ENCODE assay signal across 9 cellular contexts in the genomic region with DNA sequence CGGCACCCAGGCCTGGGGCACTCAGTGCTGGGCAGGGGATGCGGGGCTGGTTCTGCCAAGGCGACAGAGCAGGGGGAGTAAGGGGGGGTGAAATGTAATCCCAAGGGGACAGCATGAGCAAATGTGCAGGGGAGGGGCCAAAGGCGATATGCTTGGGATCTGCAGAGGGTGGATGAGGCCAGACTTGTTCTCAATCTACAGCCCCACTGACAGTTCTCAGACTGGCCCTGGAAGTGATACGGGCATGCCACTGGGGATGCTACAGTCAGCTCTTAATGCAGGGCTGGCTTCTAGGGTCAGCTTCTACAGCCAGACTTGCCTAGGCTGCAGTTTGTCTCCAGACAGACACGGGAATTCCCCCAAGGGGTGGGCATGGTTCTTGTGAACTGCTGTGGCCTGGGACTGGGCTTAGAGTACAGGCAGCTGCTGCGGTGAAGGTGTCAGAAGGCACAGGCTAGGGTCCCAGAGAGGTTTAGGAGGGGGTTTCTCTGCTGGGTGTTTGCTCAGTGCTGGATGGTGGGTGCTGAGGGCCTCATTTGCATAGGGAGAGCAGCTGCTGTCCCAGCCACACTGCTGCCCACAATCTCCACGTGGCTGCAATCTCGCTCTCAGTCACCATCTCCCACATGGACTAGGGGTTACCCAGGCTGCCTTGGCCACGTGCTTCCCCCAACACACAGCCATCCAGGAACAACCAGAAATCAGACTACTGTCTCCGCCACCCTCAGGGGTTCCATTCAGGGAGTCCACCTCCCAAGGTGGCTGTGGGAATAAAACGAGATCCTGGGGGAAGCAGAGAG.
DNase-seq lines count a peak whose midpoint lies in the region; ATAC-seq lines count a peak whose summit lies in the region.
"Had no signal": no experiment of that assay in that cellular context is flagged by ENCODE, and none has a peak within 500 bp of the region (broad histone marks: within the 10 kb centered on the region; RNA-seq: fewer than 3 reads in every experiment).

No MANE protein-coding gene starts in this region.

- peak overlapping the region; percentile 72 for H3K9ac ChIP-seq in Karpas-422 (ENCODE audit: low read length)

- peaks cover 56% of the 10 kb centered on the region for H3K4me1 ChIP-seq in Karpas-422 (ENCODE audit: low read length)

- no peaks in the 10 kb centered on the region for H3K9me2 ChIP-seq in Karpas-422 (replicated peaks; ENCODE audit: insufficient read depth, low read length)

- no peak overlapping the region for H2AFZ ChIP-seq in Karpas-422 (ENCODE audit: low read length)

- H3K36me3 ChIP-seq in Karpas-422 (ENCODE audit: insufficient read depth, low read length) = no peaks in the 10 kb centered on the region

- no peaks in the 10 kb centered on the region for H3K27me3 ChIP-seq in Karpas-422 (ENCODE audit: low read length)

- peak overlapping the region; percentile 51; the same call in 1 of the 2 replicates for H3K4me3 ChIP-seq in Karpas-422 (ENCODE audit: low read length)
- H3K4me3 ChIP-seq: SK-N-MC had no signal

- DNase-seq in Karpas-422 (peak; percentile 93), kidney tubule cell (ENCODE audit: low spot score) (no peak), dermis blood vessel endothelial cell (no peak), OCI-M2 (lab: John Stamatoyannopoulos, UW; ENCODE audit: unreplicated experiment) (no peak)
- DNase-seq in stimulated activated CD4-positive, alpha-beta T cell treated with anti-CD3 and anti-CD28 coated beads, Interleukin-12 subunit alpha, Interleukin-12 subunit beta, amount 100 ng/mL, for 48 hours (ENCODE audit: low read depth in 2 of 3, low spot score in 1 of 3) = peak in 2 of 3 donors; percentile 60 to 64

- peak overlapping the region; percentile 71 for H3K4me2 ChIP-seq in Karpas-422 (ENCODE audit: low read depth, low read length, poor library complexity, severe bottlenecking)

- H3K27me3 Mint-ChIP-seq in activated T-helper 17 cell treated with anti-CD3 and anti-CD28 coated beads, Interleukin-2, amount 50 U/mL, for 72 hours = no peaks in the 10 kb centered on the region

- peak overlapping the region; percentile 49 for H3K27ac Mint-ChIP-seq in activated T-helper 17 cell treated with anti-CD3 and anti-CD28 coated beads, Interleukin-2, amount 50 U/mL, for 72 hours

- ATAC-seq in GM18502 (IDR thresholded peaks at IDR 0.05; ENCODE audit: poor library complexity, unreplicated experiment) (peak; percentile 82), GM21447 (IDR thresholded peaks at IDR 0.05; ENCODE audit: unreplicated experiment) (peak; percentile 77)
- peak; percentile 91 for ATAC-seq in activated T-helper 17 cell treated with anti-CD3 and anti-CD28 coated beads, Interleukin-2, amount 50 U/mL, for 72 hours (replicated peaks)

- H3K36me3 Mint-ChIP-seq in activated T-helper 17 cell treated with anti-CD3 and anti-CD28 coated beads, Interleukin-2, amount 50 U/mL, for 72 hours (ENCODE audit: low read depth) = no peaks in the 10 kb centered on the region

- no peaks in the 10 kb centered on the region for H4K20me1 ChIP-seq in Karpas-422 (ENCODE audit: insufficient read depth, low read depth, low read length)

- peak overlapping the region; percentile 69 for H3K4me3 Mint-ChIP-seq in activated T-helper 17 cell treated with anti-CD3 and anti-CD28 coated beads, Interleukin-2, amount 50 U/mL, for 72 hours

- peak overlapping the region; percentile 97 for H3K27ac ChIP-seq in Karpas-422 (ENCODE audit: low read length)
- H3K27ac ChIP-seq: SK-N-MC had no signal

- peaks cover 4% of the 10 kb centered on the region for H3K9me3 Mint-ChIP-seq in activated T-helper 17 cell treated with anti-CD3 and anti-CD28 coated beads, Interleukin-2, amount 50 U/mL, for 72 hours

- peaks cover 40% of the 10 kb centered on the region for H3K4me1 Mint-ChIP-seq in activated T-helper 17 cell treated with anti-CD3 and anti-CD28 coated beads, Interleukin-2, amount 50 U/mL, for 72 hours

- H3K79me2 ChIP-seq in Karpas-422 (ENCODE audit: low read length) = no peaks in the 10 kb centered on the region

- no peaks in the 10 kb centered on the region for H3K9me3 ChIP-seq in Karpas-422 (ENCODE audit: low read length)

Comparison
In these comparisons a context has a peak if more than half of its experiments do, and no peak if none do; other contexts are left out.
1. DNase-seq: peak in Karpas-422 (single experiment) and stimulated activated CD4-positive, alpha-beta T cell treated with anti-CD3 and anti-CD28 coated beads, Interleukin-12 subunit alpha, Interleukin-12 subunit beta, amount 100 ng/mL, for 48 hours (2 of 3); none in kidney tubule cell (single experiment), dermis blood vessel endothelial cell (single experiment) and OCI-M2 (single experiment).
2. Peak in every context shown above with its lines, with median percentiles within 50 percentile points of each other: ATAC-seq.